8 cellular contexts compared by ENCODE assay signal in the genomic region with DNA sequence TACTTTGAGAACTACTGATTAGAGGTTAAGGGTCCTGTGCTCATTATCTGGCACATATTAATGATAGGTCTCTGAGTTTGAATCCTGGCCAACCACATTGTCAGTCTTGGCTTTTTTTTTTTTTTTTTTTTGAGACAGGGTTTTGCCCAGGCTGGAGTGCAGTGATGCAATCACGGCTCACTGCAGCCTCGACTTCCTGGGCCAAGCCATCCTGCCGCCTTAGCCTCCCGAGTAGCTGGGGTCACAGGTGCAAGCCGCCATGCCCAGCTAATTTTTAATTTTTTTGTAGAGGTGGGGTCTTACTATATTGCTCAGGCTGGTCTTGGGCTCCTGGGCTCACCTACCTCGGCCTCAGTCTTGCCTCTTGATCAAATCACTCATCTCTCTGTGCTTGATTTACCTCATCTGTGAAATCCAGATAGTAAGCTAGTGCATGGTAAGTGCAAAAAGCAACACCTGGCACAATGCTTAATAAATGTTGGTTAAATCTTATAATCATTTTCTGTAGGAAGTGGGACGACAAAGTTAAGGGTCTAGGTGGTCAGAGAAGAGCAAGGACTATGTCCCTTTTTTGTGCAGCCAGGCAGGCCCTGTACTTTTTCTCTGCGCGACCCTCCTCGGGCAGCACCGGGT. TPM values are rescaled to one million over a fixed set of nuclear protein-coding genes. Genes with fewer than 3 reads are reported as not detected.
DNase-seq lines count a peak whose midpoint lies in the region; ATAC-seq, FAIRE-seq and TF ChIP-seq lines count a peak whose summit lies in the region.

No MANE protein-coding gene starts in this region.

- H3K4me1 ChIP-seq in A549 (peaks cover 8% of the 10 kb centered on the region; the same call in 1 of the 3 replicates), HUES48 (ENCODE audit: control insufficient read depth, insufficient read depth, low read length) (peaks cover 16% of the 10 kb centered on the region), K562 (replicated peaks in 1 of 2; ENCODE audit: control insufficient read depth in 2 of 2, insufficient read depth in 2 of 2, low read length in 2 of 2) (peaks cover 14 to 20% of the 10 kb centered on the region in 2 experiments; a peak in 4 of 5 replicates)

- BruUV-seq in K562 (replicated peaks; lab: Mats Ljungman, UMichigan) = no TSS peak

- peak overlapping the region; percentile 99 for H2AFZ ChIP-seq in K562 (ENCODE audit: low read depth, low read length)

- H3K27me3 Mint-ChIP-seq in mesothelial cell of epicardium (ENCODE audit: low read depth) = no peaks in the 10 kb centered on the region

- POLR2A ChIA-PET in A549 (lab: Yijun Ruan, JAX) (interaction anchor here (0.6 kb wide), 1 partner anchor 52 kb away, joined by 4 read pairs; no protein-coding TSS in a partner anchor), K562 (lab: Yijun Ruan, JAX) (no interaction called here)

- ATAC-seq in A549 (no peak), K562 (no peak), GM19455 (IDR thresholded peaks at IDR 0.05; ENCODE audit: unreplicated experiment) (no peak), GM18867 (IDR thresholded peaks at IDR 0.05; ENCODE audit: unreplicated experiment) (no peak)

- H3K9ac ChIP-seq in HUES48 (ENCODE audit: low read depth, low read length) = peak overlapping the region; percentile 97
- H3K9ac ChIP-seq in K562 (ENCODE audit: insufficient read depth in 1 of 2, low read depth in 2 of 2, low read length in 2 of 2) = peak overlapping the region; percentile 82 to 96

- TF ChIP-seq CTCF in A549 (IDR thresholded peaks at IDR 0.05) (no peak), K562 (IDR thresholded peaks at IDR 0.05 in 2 of 3, conservative IDR thresholded peaks at IDR 0.05 in 1 of 3; ENCODE audit: insufficient read depth in 2 of 3, low read depth in 1 of 3, low read length in 3 of 3) (no peak), mesothelial cell of epicardium (IDR thresholded peaks at IDR 0.05; ENCODE audit: unreplicated experiment) (no peak)

- in situ Hi-C loops in K562 (cut with MboI) = loop anchor here (5.0 kb wide), 1 partner anchor 172 kb away; no protein-coding TSS in a partner anchor

- CTCF ChIA-PET in A549 (lab: Yijun Ruan, JAX) = interaction anchor here (0.6 to 1.4 kb wide), 4 partner anchors 12 to 749 kb away, joined by 3 to 5 read pairs (median 3); no protein-coding TSS in a partner anchor
- CTCF ChIA-PET in K562 (lab: Yijun Ruan, JAX; ENCODE audit: low intra/inter-chr PET ratio) = interaction anchor here (0.6 kb wide), 1 partner anchor 272 kb away, joined by 4 read pairs; no protein-coding TSS in a partner anchor

- H3K27ac Mint-ChIP-seq in mesothelial cell of epicardium = peak overlapping the region; percentile 98

- DNase-seq in A549 (ENCODE audit: low read depth in 1 of 2, low spot score in 1 of 2) (no peak), K562 (ENCODE audit: extremely low read depth in 1 of 4, low spot score in 3 of 4) (no peak), mesothelial cell of epicardium (ENCODE audit: low spot score in 2 of 2, unreplicated experiment in 2 of 2) (no peak), pons (ENCODE audit: low spot score) (no peak), SW480 (ENCODE audit: low spot score) (no peak)

- H3K9me1 ChIP-seq in K562 (ENCODE audit: control insufficient read depth, insufficient read depth, low read length) = no peaks in the 10 kb centered on the region

- H4K20me1 ChIP-seq in K562 (replicated peaks; ENCODE audit: control insufficient read depth, insufficient read depth, low read length) = no peaks in the 10 kb centered on the region

- H3K27me3 ChIP-seq in HUES48 (ENCODE audit: control insufficient read depth, insufficient read depth, low read length) (no peaks in the 10 kb centered on the region), K562 (ENCODE audit: control insufficient read depth in 2 of 2, insufficient read depth in 2 of 2, low read length in 2 of 2) (no peaks in the 10 kb centered on the region)

- intact Hi-C loops in K562 (cut with micrococcal nuclease) = loop anchor here (2.0 to 5.0 kb wide), 3 partner anchors 53 to 503 kb away; a partner anchor contains a TSS

- H3K36me3 Mint-ChIP-seq in mesothelial cell of epicardium = no peaks in the 10 kb centered on the region

- no peaks in the 10 kb centered on the region for H3K36me3 ChIP-seq in HUES48 (ENCODE audit: control insufficient read depth, insufficient read depth, low read length)
- no peaks in the 10 kb centered on the region for H3K36me3 ChIP-seq in K562 (ENCODE audit: control insufficient read depth, insufficient read depth, low read length)

- peak overlapping the region; percentile 64 for H3K4me3 ChIP-seq in A549
- peak overlapping the region; percentile 90 for H3K4me3 ChIP-seq in HUES48 (ENCODE audit: low read depth, low read length)
- peak overlapping the region; percentile 58 for H3K4me3 ChIP-seq in K562

- peaks cover 12% of the 10 kb centered on the region for H3K4me1 Mint-ChIP-seq in mesothelial cell of epicardium

- H3K79me2 ChIP-seq in K562 (ENCODE audit: control insufficient read depth, insufficient read depth, low read length) = peaks cover 43% of the 10 kb centered on the region

- FAIRE-seq in A549 (lab: Jason Lieb, UNC) (no peak), K562 (lab: Jason Lieb, UNC) (no peak)

- TF ChIP-seq RAD21 in A549 (conservative IDR thresholded peaks at IDR 0.05 in 1 of 2, IDR thresholded peaks at IDR 0.05 in 1 of 2) = no peak
- no peak for TF ChIP-seq RAD21 in K562 (CRISPR knock-in tag; conservative IDR thresholded peaks at IDR 0.05 in 1 of 2, IDR thresholded peaks at IDR 0.05 in 1 of 2)

- H3K27ac ChIP-seq in A549 (peak overlapping the region; percentile 91 to 96), HUES48 (ENCODE audit: low read depth, low read length) (peak overlapping the region; percentile 99), K562 (ENCODE audit: extremely low read depth, low read depth, low read length) (peak overlapping the region; percentile 97)

- H3K4me2 ChIP-seq in A549 (peak overlapping the region; percentile 68), K562 (ENCODE audit: insufficient read depth, low read length) (peak overlapping the region; percentile 84)

- TF ChIP-seq POLR2A in A549 (IDR thresholded peaks at IDR 0.05; ENCODE audit: low read length) = no peak
- TF ChIP-seq POLR2A in K562 (conservative IDR thresholded peaks at IDR 0.05) = no peak

- peak overlapping the region; percentile 86 for H3K4me3 Mint-ChIP-seq in mesothelial cell of epicardium

- 36% methylated on average over 11 of the region's 11 CpGs for WGBS in A549 (ENCODE audit: missing lambda C conversion rate)
- WGBS in K562 (ENCODE audit: insufficient coverage, low coverage, missing lambda C conversion rate) = 28% methylated on average over 7 of the region's 11 CpGs

- H3K9me3 ChIP-seq in A549 = no peaks in the 10 kb centered on the region
- no peaks in the 10 kb centered on the region for H3K9me3 ChIP-seq in HUES48 (ENCODE audit: control insufficient read depth, insufficient read depth, low read length)
- no peaks in the 10 kb centered on the region for H3K9me3 ChIP-seq in K562 (replicated peaks; ENCODE audit: control insufficient read depth, insufficient read depth, low read depth, low read length)

- no peaks in the 10 kb centered on the region for H3K9me3 Mint-ChIP-seq in mesothelial cell of epicardium

- TF ChIP-seq EP300 in A549 (IDR thresholded peaks at IDR 0.05) (no peak), K562 (IDR thresholded peaks at IDR 0.05; ENCODE audit: low read length) (no peak)

RNA-seq across cellular contexts. Expression of a gene that starts 0.4 kb away (rescaled TPM):
- 65.5 and 69.7 TPM in 2 replicates for polyA plus RNA-seq in A549 (2011; rRNA removed)
- polyA plus RNA-seq in A549 (2012; cell fraction: cytosol; rRNA removed) = 39.6 and 47.4 TPM in 2 replicates
- polyA plus RNA-seq in A549 (2012; cell fraction: nucleus; rRNA removed) = 35.6 and 41.8 TPM in 2 replicates
- polyA plus RNA-seq in A549 (2017; fragmentation: RNase III; extraction: RNeasy Plus Mini Kit Qiagen cat#74134 plus additional on column Dnase treatment) = 31.7 to 34.9 TPM (median 32.7 TPM) in 3 replicates
- polyA minus RNA-seq in A549 (2011; rRNA and poly(A)+ RNA removed) = 56.7 and 60.9 TPM in 2 replicates
- total RNA-seq in K562 (2011; cell fraction: chromatin; rRNA removed; ENCODE audit: low replicate concordance) = 65.7 and 80.5 TPM in 2 replicates
- 36.9 and 41.6 TPM in 2 replicates for total RNA-seq in K562 (2011; cell fraction: nucleolus; rRNA removed)
- total RNA-seq in K562 (2011; cell fraction: nucleoplasm; rRNA removed) = 39.4 and 45.8 TPM in 2 replicates
- total RNA-seq in K562 (2014; rRNA removed) = 98.2 and 105 TPM in 2 replicates
- 120 and 136 TPM in 2 replicates for total RNA-seq in K562 (2014; rRNA removed; fragmentation: Illumina TruSeq; extraction: Trizol)
- 88.0 and 90.8 TPM in 2 replicates for total RNA-seq in K562 (2015; rRNA removed; fragmentation: Illumina TruSeq; extraction: Trizol)
- 92.8 and 94.6 TPM in 2 replicates for total RNA-seq in K562 (2021)
- 173 and 174 TPM in 2 replicates for polyA plus RNA-seq in K562 (2011; rRNA removed)
- polyA plus RNA-seq in K562 (2011; cell fraction: cytosol; rRNA removed) = 132 and 185 TPM in 2 replicates
- 52.5 and 74.8 TPM in 2 replicates for polyA plus RNA-seq in K562 (2011; cell fraction: nucleus; rRNA removed)
- polyA plus RNA-seq in K562 (2012) = 75.6 and 83.6 TPM in 2 replicates
- 113 and 117 TPM in 2 replicates for polyA plus RNA-seq in K562 (2014; fragmentation: Illumina TruSeq; extraction: Trizol)
- 10 to 100 TPM; 69.5 to 83.7 TPM for polyA plus RNA-seq in K562 (2014; fragmentation: Nextera tagmentation; extraction: Ambion mirVana)
- polyA plus RNA-seq in K562 (2014; rRNA removed) = 79.9 and 105 TPM in 2 replicates
- polyA minus RNA-seq in K562 (2011; rRNA and poly(A)+ RNA removed) = 212 and 254 TPM in 2 replicates
- polyA minus RNA-seq in K562 (2011; cell fraction: cytosol; rRNA and poly(A)+ RNA removed) = 70.0 and 106 TPM in 2 replicates
- 18.0 and 38.0 TPM in 2 replicates for polyA minus RNA-seq in K562 (2011; cell fraction: nucleus; rRNA and poly(A)+ RNA removed)
- total RNA-seq in mesothelial cell of epicardium = 29.2 to 31.2 TPM (median 31.1 TPM) in 3 replicates

RNA-seq across cellular contexts. Expression of a gene that starts 53.6 kb away (rescaled TPM):
- polyA plus RNA-seq in A549 (2011; rRNA removed) = 8.4 and 9.9 TPM in 2 replicates
- polyA plus RNA-seq in A549 (2012; cell fraction: cytosol; rRNA removed) = 1.8 and 1.9 TPM in 2 replicates
- polyA plus RNA-seq in A549 (2012; cell fraction: nucleus; rRNA removed) = 1.4 and 2.5 TPM in 2 replicates
- polyA plus RNA-seq in A549 (2017; fragmentation: RNase III; extraction: RNeasy Plus Mini Kit Qiagen cat#74134 plus additional on column Dnase treatment) = 9.4 to 10.2 TPM (median 10.1 TPM) in 3 replicates
- polyA minus RNA-seq in A549 (2011; rRNA and poly(A)+ RNA removed) = 8.6 and 8.7 TPM in 2 replicates
- total RNA-seq in K562 (2011; cell fraction: chromatin; rRNA removed; ENCODE audit: low replicate concordance) = 13.8 and 29.6 TPM in 2 replicates
- 8.7 and 10.1 TPM in 2 replicates for total RNA-seq in K562 (2011; cell fraction: nucleolus; rRNA removed)
- 15.4 and 17.9 TPM in 2 replicates for total RNA-seq in K562 (2011; cell fraction: nucleoplasm; rRNA removed)
- 5.9 and 6.0 TPM in 2 replicates for total RNA-seq in K562 (2014; rRNA removed)
- total RNA-seq in K562 (2014; rRNA removed; fragmentation: Illumina TruSeq; extraction: Trizol) = 11.3 and 11.6 TPM in 2 replicates
- total RNA-seq in K562 (2015; rRNA removed; fragmentation: Illumina TruSeq; extraction: Trizol) = 11.1 and 12.6 TPM in 2 replicates
- total RNA-seq in K562 (2021) = 19.9 TPM in 2 replicates
- 8.3 and 9.1 TPM in 2 replicates for polyA plus RNA-seq in K562 (2011; rRNA removed)
- 2.5 and 6.9 TPM in 2 replicates for polyA plus RNA-seq in K562 (2011; cell fraction: cytosol; rRNA removed)
- polyA plus RNA-seq in K562 (2011; cell fraction: nucleus; rRNA removed) = 5.2 and 5.8 TPM in 2 replicates
- 10.3 and 11.0 TPM in 2 replicates for polyA plus RNA-seq in K562 (2012)
- polyA plus RNA-seq in K562 (2014; fragmentation: Illumina TruSeq; extraction: Trizol) = 13.5 and 14.1 TPM in 2 replicates
- 1 to 10 TPM; 1.9 to 2.2 TPM for polyA plus RNA-seq in K562 (2014; fragmentation: Nextera tagmentation; extraction: Ambion mirVana)
- polyA plus RNA-seq in K562 (2014; rRNA removed) = 6.1 and 6.5 TPM in 2 replicates
- 31.5 and 33.7 TPM in 2 replicates for polyA minus RNA-seq in K562 (2011; rRNA and poly(A)+ RNA removed)
- 8.0 and 12.7 TPM in 2 replicates for polyA minus RNA-seq in K562 (2011; cell fraction: cytosol; rRNA and poly(A)+ RNA removed)
- 6.3 and 11.6 TPM in 2 replicates for polyA minus RNA-seq in K562 (2011; cell fraction: nucleus; rRNA and poly(A)+ RNA removed)
- total RNA-seq in mesothelial cell of epicardium = 43.2 to 44.5 TPM (median 43.5 TPM) in 3 replicates
